Comparison of ENCODE assay signal across 1 cellular context in the genomic region with DNA sequence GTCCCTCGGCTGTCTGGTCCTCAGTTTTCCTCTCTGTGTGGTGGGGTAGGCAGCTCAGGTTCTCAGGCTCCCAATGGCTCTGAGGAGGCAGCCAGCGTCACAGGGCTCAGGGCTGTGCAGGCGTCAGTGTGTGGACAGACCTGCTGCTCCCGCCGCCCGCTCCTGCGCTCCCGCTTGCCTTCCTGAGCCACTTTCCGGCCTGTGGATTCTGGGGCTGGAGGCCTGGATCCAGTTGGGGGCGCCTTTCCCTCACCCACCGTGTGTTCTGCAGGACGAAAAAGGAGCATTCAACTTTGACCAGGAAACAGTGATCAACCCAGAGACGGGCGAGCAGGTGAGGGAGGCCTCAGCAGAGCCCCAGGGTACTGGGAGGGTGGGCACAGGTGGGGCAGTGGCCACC.
TF ChIP-seq lines count a peak whose summit lies in the region.

No MANE protein-coding gene starts in this region.

TF ChIP-seq in HepG2, 621 proteins besides CTCF, POLR2A, EP300 and RAD21:
- TF ChIP-seq KDM6A (CRISPR knock-in tag; IDR thresholded peaks at IDR 0.05; ENCODE audit: low read depth) = no peak
- TF ChIP-seq, protein P1, sequence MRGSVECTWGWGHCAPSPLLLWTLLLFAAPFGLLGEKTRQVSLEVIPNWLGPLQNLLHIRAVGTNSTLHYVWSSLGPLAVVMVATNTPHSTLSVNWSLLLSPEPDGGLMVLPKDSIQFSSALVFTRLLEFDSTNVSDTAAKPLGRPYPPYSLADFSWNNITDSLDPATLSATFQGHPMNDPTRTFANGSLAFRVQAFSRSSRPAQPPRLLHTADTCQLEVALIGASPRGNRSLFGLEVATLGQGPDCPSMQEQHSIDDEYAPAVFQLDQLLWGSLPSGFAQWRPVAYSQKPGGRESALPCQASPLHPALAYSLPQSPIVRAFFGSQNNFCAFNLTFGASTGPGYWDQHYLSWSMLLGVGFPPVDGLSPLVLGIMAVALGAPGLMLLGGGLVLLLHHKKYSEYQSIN (CRISPR knock-in tag; IDR thresholded peaks at IDR 0.05; ENCODE audit: borderline replicate concordance) = no peak
- no peak for TF ChIP-seq ZNF792 (CRISPR knock-in tag; IDR thresholded peaks at IDR 0.05)
- TF ChIP-seq STAG1 (CRISPR knock-in tag; IDR thresholded peaks at IDR 0.05) = peak; percentile 46
- TF ChIP-seq MEIS2 (CRISPR knock-in tag; IDR thresholded peaks at IDR 0.05) = no peak
- TF ChIP-seq, protein P2, sequence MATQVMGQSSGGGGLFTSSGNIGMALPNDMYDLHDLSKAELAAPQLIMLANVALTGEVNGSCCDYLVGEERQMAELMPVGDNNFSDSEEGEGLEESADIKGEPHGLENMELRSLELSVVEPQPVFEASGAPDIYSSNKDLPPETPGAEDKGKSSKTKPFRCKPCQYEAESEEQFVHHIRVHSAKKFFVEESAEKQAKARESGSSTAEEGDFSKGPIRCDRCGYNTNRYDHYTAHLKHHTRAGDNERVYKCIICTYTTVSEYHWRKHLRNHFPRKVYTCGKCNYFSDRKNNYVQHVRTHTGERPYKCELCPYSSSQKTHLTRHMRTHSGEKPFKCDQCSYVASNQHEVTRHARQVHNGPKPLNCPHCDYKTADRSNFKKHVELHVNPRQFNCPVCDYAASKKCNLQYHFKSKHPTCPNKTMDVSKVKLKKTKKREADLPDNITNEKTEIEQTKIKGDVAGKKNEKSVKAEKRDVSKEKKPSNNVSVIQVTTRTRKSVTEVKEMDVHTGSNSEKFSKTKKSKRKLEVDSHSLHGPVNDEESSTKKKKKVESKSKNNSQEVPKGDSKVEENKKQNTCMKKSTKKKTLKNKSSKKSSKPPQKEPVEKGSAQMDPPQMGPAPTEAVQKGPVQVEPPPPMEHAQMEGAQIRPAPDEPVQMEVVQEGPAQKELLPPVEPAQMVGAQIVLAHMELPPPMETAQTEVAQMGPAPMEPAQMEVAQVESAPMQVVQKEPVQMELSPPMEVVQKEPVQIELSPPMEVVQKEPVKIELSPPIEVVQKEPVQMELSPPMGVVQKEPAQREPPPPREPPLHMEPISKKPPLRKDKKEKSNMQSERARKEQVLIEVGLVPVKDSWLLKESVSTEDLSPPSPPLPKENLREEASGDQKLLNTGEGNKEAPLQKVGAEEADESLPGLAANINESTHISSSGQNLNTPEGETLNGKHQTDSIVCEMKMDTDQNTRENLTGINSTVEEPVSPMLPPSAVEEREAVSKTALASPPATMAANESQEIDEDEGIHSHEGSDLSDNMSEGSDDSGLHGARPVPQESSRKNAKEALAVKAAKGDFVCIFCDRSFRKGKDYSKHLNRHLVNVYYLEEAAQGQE (IDR thresholded peaks at IDR 0.05; ENCODE audit: borderline replicate concordance in 1 of 2, low read depth in 1 of 2, low read length in 2 of 2) = no peak
- TF ChIP-seq, protein P3, sequence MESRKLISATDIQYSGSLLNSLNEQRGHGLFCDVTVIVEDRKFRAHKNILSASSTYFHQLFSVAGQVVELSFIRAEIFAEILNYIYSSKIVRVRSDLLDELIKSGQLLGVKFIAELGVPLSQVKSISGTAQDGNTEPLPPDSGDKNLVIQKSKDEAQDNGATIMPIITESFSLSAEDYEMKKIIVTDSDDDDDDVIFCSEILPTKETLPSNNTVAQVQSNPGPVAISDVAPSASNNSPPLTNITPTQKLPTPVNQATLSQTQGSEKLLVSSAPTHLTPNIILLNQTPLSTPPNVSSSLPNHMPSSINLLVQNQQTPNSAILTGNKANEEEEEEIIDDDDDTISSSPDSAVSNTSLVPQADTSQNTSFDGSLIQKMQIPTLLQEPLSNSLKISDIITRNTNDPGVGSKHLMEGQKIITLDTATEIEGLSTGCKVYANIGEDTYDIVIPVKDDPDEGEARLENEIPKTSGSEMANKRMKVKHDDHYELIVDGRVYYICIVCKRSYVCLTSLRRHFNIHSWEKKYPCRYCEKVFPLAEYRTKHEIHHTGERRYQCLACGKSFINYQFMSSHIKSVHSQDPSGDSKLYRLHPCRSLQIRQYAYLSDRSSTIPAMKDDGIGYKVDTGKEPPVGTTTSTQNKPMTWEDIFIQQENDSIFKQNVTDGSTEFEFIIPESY (CRISPR knock-in tag; IDR thresholded peaks at IDR 0.05) = peak; percentile 39; the same call in 1 of the 2 replicates
- no peak for TF ChIP-seq TGIF2 (CRISPR knock-in tag; IDR thresholded peaks at IDR 0.05)
- peak; percentile 15; the same call in 1 of the 2 replicates for TF ChIP-seq ZBTB38 (CRISPR knock-in tag; IDR thresholded peaks at IDR 0.05)
- TF ChIP-seq, protein P4, sequence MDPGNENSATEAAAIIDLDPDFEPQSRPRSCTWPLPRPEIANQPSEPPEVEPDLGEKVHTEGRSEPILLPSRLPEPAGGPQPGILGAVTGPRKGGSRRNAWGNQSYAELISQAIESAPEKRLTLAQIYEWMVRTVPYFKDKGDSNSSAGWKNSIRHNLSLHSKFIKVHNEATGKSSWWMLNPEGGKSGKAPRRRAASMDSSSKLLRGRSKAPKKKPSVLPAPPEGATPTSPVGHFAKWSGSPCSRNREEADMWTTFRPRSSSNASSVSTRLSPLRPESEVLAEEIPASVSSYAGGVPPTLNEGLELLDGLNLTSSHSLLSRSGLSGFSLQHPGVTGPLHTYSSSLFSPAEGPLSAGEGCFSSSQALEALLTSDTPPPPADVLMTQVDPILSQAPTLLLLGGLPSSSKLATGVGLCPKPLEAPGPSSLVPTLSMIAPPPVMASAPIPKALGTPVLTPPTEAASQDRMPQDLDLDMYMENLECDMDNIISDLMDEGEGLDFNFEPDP (CRISPR knock-in tag; conservative IDR thresholded peaks at IDR 0.05) = no peak
- TF ChIP-seq YEATS2 (CRISPR knock-in tag; IDR thresholded peaks at IDR 0.05; ENCODE audit: borderline replicate concordance) = no peak
- no peak for TF ChIP-seq NFRKB (IDR thresholded peaks at IDR 0.05)
- peak; percentile 20 for TF ChIP-seq AGO2 (optimal IDR thresholded peaks at IDR 0.05; ENCODE audit: low read depth, low read length)
